8 cellular contexts compared by ENCODE assay signal in genomic region chr17:35063514-35064223, GRCh38. TPM values are rescaled to one million over a fixed set of nuclear protein-coding genes. Genes with fewer than 3 reads are reported as not detected.
A peak's percentile ranks its signal among the peaks of the same experiment; 100 is the strongest.
DNase-seq lines count a peak whose midpoint lies in the region; ATAC-seq, FAIRE-seq and TF ChIP-seq lines count a peak whose summit lies in the region.

Gene RFFL, minus strand, starts transcription at chr17:35063707. Its CDS starts 37,154 bp downstream, at chr17:35026553.

- H3K9ac ChIP-seq in GM12878 (ENCODE audit: control insufficient read depth, insufficient read depth, low read length) = peak within 1 kb of the TSS; percentile 54

- CTCF ChIA-PET in GM12878 (lab: Yijun Ruan, JAX) = interaction anchor here (0.6 to 4.7 kb wide), 25 partner anchors 9 to 643 kb away, joined by 3 to 25 read pairs (median 5); partner anchors contain the start of gene RAD51D

- no peaks in the 10 kb centered on the region for H3K27me3 ChIP-seq in GM12878 (replicated peaks in 1 of 2; ENCODE audit: control insufficient read depth in 2 of 2, insufficient read depth in 2 of 2, low read length in 1 of 2)
- H3K27me3 ChIP-seq in sigmoid colon = no peaks in the 10 kb centered on the region

- in situ Hi-C loops in GM13976 (cut with MboI; ENCODE audit: low sequenced_read_pairs, unreplicated experiment) = no loop called here
- in situ Hi-C loops in GM12878 (cut with MboI) = no loop called here

- RAD21 ChIA-PET in GM12878 (lab: Charles Lee; ENCODE audit: unreplicated experiment) = interaction anchor here (0.6 to 22.2 kb wide), 16 partner anchors 10 to 506 kb away, joined by 3 to 452 read pairs (median 8); partner anchors contain the start of gene RAD51D

- SMC1A ChIA-PET in GM12878 (lab: Charles Lee; ENCODE audit: uncharacterized antibody, unreplicated experiment) = interaction anchor here (0.7 to 20.5 kb wide), 18 partner anchors 11 to 82 kb away, joined by 3 to 534 read pairs (median 9); no protein-coding TSS in a partner anchor

- TF ChIP-seq EP300 in GM12878 (IDR thresholded peaks at IDR 0.05; ENCODE audit: borderline replicate concordance in 1 of 2, control insufficient read depth in 1 of 2, low read depth in 2 of 2, low read length in 2 of 2) (peak; percentile 80 to 86), sigmoid colon (IDR thresholded peaks at IDR 0.05) (no peak)

- POLR2A ChIA-PET in GM12878 (lab: Charles Lee) = interaction anchor here (0.6 to 10.6 kb wide), 11 partner anchors 10 to 73 kb away, joined by 3 to 115 read pairs (median 12); no protein-coding TSS in a partner anchor

- H3K9me3 ChIP-seq in GM12878 (replicated peaks; ENCODE audit: control insufficient read depth, insufficient read depth, low read length) = no peaks in the 10 kb centered on the region
- H3K9me3 ChIP-seq in sigmoid colon = no peaks in the 10 kb centered on the region

- DNase-seq in GM13976 (ENCODE audit: low spot score) = peak; percentile 75
- DNase-seq in NCI-H1417 (lab: John Stamatoyannopoulos, UW) = peak; percentile 79 to 92 (median 83)
- peak; percentile 92 for DNase-seq in T1000 (lab: John Stamatoyannopoulos, UW)
- DNase-seq in GM12878 (ENCODE audit: low read depth, low spot score) = peak; percentile 98
- DNase-seq in iPS DF 19.7 (ENCODE audit: low read depth, low spot score) = peak; percentile 90
- peak; percentile 95 for DNase-seq in sigmoid colon
- no peak for DNase-seq in DMS114 treated with DMSO at 0.1 percent for 48 hours (lab: John Stamatoyannopoulos, UW; ENCODE audit: unreplicated experiment)

- BruUV-seq in GM12878 (replicated peaks; lab: Mats Ljungman, UMichigan) = TSS peak; percentile 11

- FAIRE-seq in GM12878 (lab: Jason Lieb, UNC) = peak; percentile 92

- 0% methylated on average over 6 of the region's 6 CpGs for WGBS in GM12878 (ENCODE audit: insufficient coverage, insufficient replicate concordance, low lambda C conversion rate, missing lambda C conversion rate)
- whole genome bisulfite sequencing in sigmoid colon, 2 donors = 1 to 8% methylated on average over 6 of the region's 6 CpGs

- peaks cover 23% of the 10 kb centered on the region for H3K4me1 ChIP-seq in GM12878 (ENCODE audit: control insufficient read depth, insufficient read depth, low read length)
- peaks cover 0 to 20% (median 17%) of the 10 kb centered on the region in 4 donors for H3K4me1 ChIP-seq in sigmoid colon

- peak within 1 kb of the TSS; percentile 72 for H3K4me2 ChIP-seq in GM12878 (ENCODE audit: control insufficient read depth, insufficient read depth)

- TF ChIP-seq CTCF in GM13976 (IDR thresholded peaks at IDR 0.05; ENCODE audit: borderline replicate concordance, control extremely low read depth, extremely low read depth, insufficient read depth, missing control alignments) (no peak), GM12878 (IDR thresholded peaks at IDR 0.05 in 2 of 3, conservative IDR thresholded peaks at IDR 0.05 in 1 of 3; ENCODE audit: control insufficient read depth in 2 of 3, extremely low read depth in 1 of 3, insufficient read depth in 1 of 3, low read depth in 3 of 3, low read length in 3 of 3) (peak; percentile 16 to 48 (median 36); a peak in 3 of 6 replicates), sigmoid colon (IDR thresholded peaks at IDR 0.05) (peak in 2 of 4 experiments; percentile 11 to 19)

- TF ChIP-seq POLR2A in GM12878 (IDR thresholded peaks at IDR 0.05; ENCODE audit: low read depth, low read length) = peak; percentile 54
- TF ChIP-seq POLR2A in sigmoid colon (IDR thresholded peaks at IDR 0.05) = peak in 1 of 2 donors; percentile 22

- intact Hi-C loops in GM12878 (cut with micrococcal nuclease; ENCODE audit: unreplicated experiment) (loop anchor here (1.0 to 2.0 kb wide), 6 partner anchors 12 to 65 kb away; partner anchors contain the start of gene RAD51D), sigmoid colon (cut with DNase I) (loop anchor here (1.0 to 2.0 kb wide), 3 partner anchors 25 to 65 kb away; no protein-coding TSS in a partner anchor)

- H3K79me2 ChIP-seq in GM12878 (ENCODE audit: control insufficient read depth, insufficient read depth, low read length) = peaks cover 44% of the 10 kb centered on the region

- H2AFZ ChIP-seq in GM12878 (ENCODE audit: control insufficient read depth, low read depth, low read length) = no peak within 1 kb of the TSS

- peak; percentile 87 for ATAC-seq in HG02759 (IDR thresholded peaks at IDR 0.05; ENCODE audit: unreplicated experiment)
- peak; percentile 93 for ATAC-seq in GM12878

- peaks cover under 1 to 2% of the 10 kb centered on the region in 2 experiments; a peak in 3 of 4 replicates for H3K36me3 ChIP-seq in GM12878 (ENCODE audit: control insufficient read depth in 2 of 2, insufficient read depth in 2 of 2, low read length in 1 of 2)
- H3K36me3 ChIP-seq in sigmoid colon = peaks cover 0 to 4% (median 0%) of the 10 kb centered on the region in 4 donors

- H4K20me1 ChIP-seq in GM12878 (ENCODE audit: control insufficient read depth, insufficient read depth) = no peaks in the 10 kb centered on the region

- TF ChIP-seq RAD21 in GM12878 (IDR thresholded peaks at IDR 0.05; ENCODE audit: insufficient read depth, low read depth, low read length) = peak; percentile 45

- H3K4me3 ChIP-seq in GM12878 = peak within 1 kb of the TSS; percentile 29; the same call in 1 of the 2 replicates
- peak within 1 kb of the TSS in 3 of 4 donors; percentile 16 to 29 (median 26) for H3K4me3 ChIP-seq in sigmoid colon

- H3K27ac ChIP-seq in GM12878 (ENCODE audit: control insufficient read depth, insufficient read depth) (peak within 1 kb of the TSS; percentile 86), sigmoid colon (peak within 1 kb of the TSS; percentile 79 to 88 (median 84))

TF ChIP-seq in GM12878, 131 proteins besides CTCF, POLR2A, EP300 and RAD21 (continues in another document):
- TF ChIP-seq HCFC1 (IDR thresholded peaks at IDR 0.05; ENCODE audit: low read length) (no peak; the same call in 1 of the 2 replicates), JUNB (IDR thresholded peaks at IDR 0.05) (peak; percentile 83), HDAC2 (IDR thresholded peaks at IDR 0.05) (no peak), CHD1 (IDR thresholded peaks at IDR 0.05; ENCODE audit: low read depth, low read length) (no peak), ZBTB33 (IDR thresholded peaks at IDR 0.05) (no peak), RBBP5 (conservative IDR thresholded peaks at IDR 0.05) (no peak), MEF2B (IDR thresholded peaks at IDR 0.05; ENCODE audit: partially characterized antibody, poor library complexity, severe bottlenecking) (peak; percentile 88), RAD51 (IDR thresholded peaks at IDR 0.05) (no peak), POU2F2 (IDR thresholded peaks at IDR 0.05; ENCODE audit: borderline replicate concordance, low read depth, low read length) (peak; percentile 61; the same call in 1 of the 3 replicates), BRCA1 (IDR thresholded peaks at IDR 0.05; ENCODE audit: low read depth, low read length) (no peak), IRF4 (IDR thresholded peaks at IDR 0.05; ENCODE audit: low read depth, low read length) (peak; percentile 89)
- TF ChIP-seq, protein P1, sequence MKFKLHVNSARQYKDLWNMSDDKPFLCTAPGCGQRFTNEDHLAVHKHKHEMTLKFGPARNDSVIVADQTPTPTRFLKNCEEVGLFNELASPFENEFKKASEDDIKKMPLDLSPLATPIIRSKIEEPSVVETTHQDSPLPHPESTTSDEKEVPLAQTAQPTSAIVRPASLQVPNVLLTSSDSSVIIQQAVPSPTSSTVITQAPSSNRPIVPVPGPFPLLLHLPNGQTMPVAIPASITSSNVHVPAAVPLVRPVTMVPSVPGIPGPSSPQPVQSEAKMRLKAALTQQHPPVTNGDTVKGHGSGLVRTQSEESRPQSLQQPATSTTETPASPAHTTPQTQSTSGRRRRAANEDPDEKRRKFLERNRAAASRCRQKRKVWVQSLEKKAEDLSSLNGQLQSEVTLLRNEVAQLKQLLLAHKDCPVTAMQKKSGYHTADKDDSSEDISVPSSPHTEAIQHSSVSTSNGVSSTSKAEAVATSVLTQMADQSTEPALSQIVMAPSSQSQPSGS (IDR thresholded peaks at IDR 0.05; ENCODE audit: low read length) = peak; percentile 94

RNA-seq across cellular contexts. Expression of gene RFFL, which starts in this region (rescaled TPM):
- 56.2 and 57.8 TPM in 2 replicates for total RNA-seq in GM12878 (2013; cell fraction: nucleolus; rRNA removed)
- total RNA-seq in GM12878 (2014; rRNA removed) = 28.6 and 31.4 TPM in 2 replicates
- total RNA-seq in GM12878 (2014; rRNA removed; fragmentation: Illumina TruSeq; extraction: Trizol) = 25.4 and 26.1 TPM in 2 replicates
- 37.4 and 38.3 TPM in 2 replicates for total RNA-seq in GM12878 (2021)
- 10.9 TPM for polyA plus RNA-seq in GM12878 (2011; ENCODE audit: low read depth)
- 51.1 and 56.1 TPM in 2 replicates for polyA plus RNA-seq in GM12878 (2011; rRNA removed)
- polyA plus RNA-seq in GM12878 (2011; cell fraction: cytosol; rRNA removed) = 50.7 and 60.3 TPM in 2 replicates
- polyA plus RNA-seq in GM12878 (2011; cell fraction: nucleus; rRNA removed) = 27.8 and 28.7 TPM in 2 replicates
- polyA plus RNA-seq in GM12878 (2012) = 18.2 and 21.3 TPM in 2 replicates
- 25.3 and 27.0 TPM in 2 replicates for polyA plus RNA-seq in GM12878 (2014; fragmentation: Illumina TruSeq; extraction: Trizol)
- polyA plus RNA-seq in GM12878 (2014; fragmentation: Nextera tagmentation; extraction: Ambion mirVana) = 1 to 10 TPM; 4.7 to 6.7 TPM
- polyA plus RNA-seq in GM12878 (2014; rRNA removed) = 24.5 and 26.4 TPM in 2 replicates
- polyA plus RNA-seq in GM12878 (2016; fragmentation: Nextera tagmentation; extraction: Ambion mirVana) = 10 to 100 TPM; 26.7 to 31.0 TPM
- polyA minus RNA-seq in GM12878 (2011; rRNA and poly(A)+ RNA removed) = 133 and 190 TPM in 2 replicates
- 39.5 and 49.2 TPM in 2 replicates for polyA minus RNA-seq in GM12878 (2011; cell fraction: cytosol; rRNA and poly(A)+ RNA removed)
- polyA minus RNA-seq in GM12878 (2011; cell fraction: nucleus; rRNA and poly(A)+ RNA removed) = 14.4 and 21.6 TPM in 2 replicates
- 10 to 100 TPM; 16.5 to 25.2 (median 21.8) TPM for total RNA-seq in sigmoid colon
- 10 to 100 TPM; 15.0 to 29.4 (median 24.1) TPM for polyA plus RNA-seq in sigmoid colon
